Comparison of ENCODE assay signal across 20 cellular contexts in the genomic region with DNA sequence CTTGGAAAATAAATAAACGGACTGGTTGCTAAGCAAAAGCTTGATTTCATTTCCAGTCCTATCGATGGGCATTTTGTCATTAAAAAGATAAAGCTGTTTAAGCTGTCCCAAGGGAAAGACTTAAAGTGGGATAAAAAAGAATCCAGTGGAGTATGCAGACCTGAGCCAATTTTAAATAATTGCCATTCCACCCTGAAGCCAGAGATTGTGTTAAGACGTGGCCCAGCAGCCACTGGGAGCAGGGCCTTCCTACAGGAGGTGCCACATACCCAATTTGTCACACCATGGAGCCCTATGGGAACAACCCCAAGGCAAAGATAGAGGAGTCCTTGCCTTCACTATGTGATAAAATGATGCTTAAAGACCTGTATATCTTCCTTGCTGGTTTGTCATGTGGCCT.
"Had no signal": no experiment of that assay in that cellular context is flagged by ENCODE, and none has a peak within 500 bp of the region (broad histone marks: within the 10 kb centered on the region; RNA-seq: fewer than 3 reads in every experiment).

No MANE protein-coding gene starts in this region.

- H3K9me3 ChIP-seq: ascending aorta, colonic mucosa, gastrocnemius medialis, prostate gland, right atrium auricular region, vagina had no signal

- H3K36me3 ChIP-seq: ascending aorta, colonic mucosa, gastrocnemius medialis, prostate gland, right atrium auricular region, vagina had no signal

- H3K27me3 ChIP-seq: ascending aorta, colonic mucosa, gastrocnemius medialis, right atrium auricular region, vagina had no signal

- H3K4me3 ChIP-seq: ascending aorta, colonic mucosa, gastrocnemius medialis, lung, prostate gland, right atrium auricular region, skin epidermis, vagina had no signal

- ATAC-seq: activated naive CD8-positive, alpha-beta T cell treated with anti-CD3 and anti-CD28 coated beads, Interleukin-2, amount 50 U/mL, for 24 hours; gastrocnemius medialis; left lobe of liver; stimulated activated naive CD8-positive, alpha-beta T cell treated with anti-CD3 and anti-CD28 coated beads, Interleukin-15, amount 100 ng/mL, for 72 hours had no signal

- H3K27ac ChIP-seq: colonic mucosa, gastrocnemius medialis, prostate gland, right atrium auricular region, skin epidermis, vagina had no signal

- H3K4me1 ChIP-seq: colonic mucosa, prostate gland had no signal

- DNase-seq: activated CD4-positive, CD25-positive, alpha-beta regulatory T cell treated with anti-CD3 and anti-CD28 coated beads, Interleukin-2, amount 50 U/mL, for 72 hours; activated CD8-positive, alpha-beta memory T cell treated with anti-CD3 and anti-CD28 coated beads for 24 hours; activated CD8-positive, alpha-beta memory T cell treated with anti-CD3 and anti-CD28 coated beads, Interleukin-2, amount 50 U/mL, for 48 hours; activated effector memory CD4-positive, alpha-beta T cell treated with Interleukin-2 at 50 U/mL for 16 hours; activated naive CD4-positive, alpha-beta T cell treated with anti-CD3 and anti-CD28 coated beads, Interleukin-2, amount 10 ng/mL, durations not matched to agents 7 days and 5 days; activated naive CD8-positive, alpha-beta T cell treated with anti-CD3 and anti-CD28 coated beads, Interleukin-2, amount 50 U/mL, for 24 hours; activated T-cell treated with anti-CD3 and anti-CD28 coated beads, Interleukin-2, amount 50 U/mL, for 48 hours; colonic mucosa; gastrocnemius medialis; head of caudate nucleus; stimulated activated CD4-positive, alpha-beta T cell treated with anti-CD3 and anti-CD28 coated beads, Interleukin-4, amount 100 ng/mL, for 1 hour; stimulated activated naive CD8-positive, alpha-beta T cell treated with anti-CD3 and anti-CD28 coated beads, Interleukin-15, amount 100 ng/mL, for 72 hours; trophoblast cell had no signal
